Comparison of ENCODE assay signal across 12 cellular contexts in the genomic region with DNA sequence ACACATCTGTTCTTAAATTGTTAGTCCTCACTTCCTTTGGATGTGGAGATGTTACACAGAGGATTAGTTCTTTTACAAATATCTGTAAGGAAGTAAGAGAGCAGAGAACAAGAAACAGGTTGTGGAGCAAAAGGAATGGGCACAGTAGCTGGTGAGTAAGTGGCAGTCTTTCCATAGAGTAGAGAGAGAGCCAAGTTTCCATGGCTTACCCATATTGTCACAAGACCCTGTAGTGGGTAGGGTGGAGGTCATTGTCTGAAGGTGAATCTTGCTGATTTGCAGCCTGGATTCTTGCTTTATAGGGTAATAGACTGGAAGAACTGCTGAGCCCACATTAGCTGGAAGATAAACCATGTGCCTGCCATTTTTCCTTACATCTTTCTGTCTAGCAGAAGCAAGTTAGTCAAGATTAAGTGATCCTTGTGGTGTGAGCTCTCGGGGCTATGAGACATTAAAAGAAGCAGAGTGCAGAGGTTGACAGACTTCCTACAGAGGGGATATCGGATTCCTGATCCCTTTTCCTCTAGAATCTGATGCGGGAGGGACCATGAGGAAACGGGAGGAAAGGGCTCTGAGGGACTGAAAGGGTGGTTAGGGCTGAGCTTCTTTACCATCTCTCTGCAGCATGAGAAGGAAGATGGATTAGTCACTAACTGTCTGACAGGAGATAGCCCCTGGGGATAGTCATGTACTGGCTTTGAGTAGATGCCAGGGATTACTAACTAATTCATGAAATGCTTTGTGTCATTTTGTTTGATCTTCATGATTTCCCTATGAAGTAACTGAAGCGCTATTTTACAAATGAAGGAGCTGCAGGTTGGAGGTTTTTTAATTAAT. TPM values are rescaled to one million over a fixed set of nuclear protein-coding genes. Genes with fewer than 3 reads are reported as not detected.
A peak's percentile ranks its signal among the peaks of the same experiment; 100 is the strongest.
DNase-seq lines count a peak whose midpoint lies in the region; ATAC-seq and TF ChIP-seq lines count a peak whose summit lies in the region.
"Had no signal": no experiment of that assay in that cellular context is flagged by ENCODE, and none has a peak within 500 bp of the region (broad histone marks: within the 10 kb centered on the region; RNA-seq: fewer than 3 reads in every experiment).

No MANE protein-coding gene starts in this region.

- ATAC-seq in HG03342 (IDR thresholded peaks at IDR 0.05; ENCODE audit: unreplicated experiment): no peak
- no peak for ATAC-seq in CD4-positive, alpha-beta T cell (ENCODE audit: poor library complexity)
- ATAC-seq: upper lobe of right lung had no signal

- POLR2A ChIA-PET in AG04449 (lab: Yijun Ruan, JAX): interaction anchor here (0.9 kb wide), 1 partner anchor 86 kb away, joined by 4 read pairs; a partner anchor contains a TSS
- POLR2A ChIA-PET in CD4-positive, alpha-beta T cell (lab: Charles Lee): no interaction called here

- no peaks in the 10 kb centered on the region for H3K27me3 ChIP-seq in CD4-positive, alpha-beta T cell (ENCODE audit: control insufficient read depth, insufficient read depth, low read length)
- H3K27me3 ChIP-seq: upper lobe of right lung had no signal

- H3K36me3 Mint-ChIP-seq in activated T-helper 2 cell treated with anti-CD3 and anti-CD28 coated beads, Interferon-gamma antibody, Interleukin-2, Interleukin-4, amounts not matched to agents 10 μg/mL and 5 μg/mL and 100 μg/mL, durations not matched to agents 14 hours and 24 hours and 36 hours (ENCODE audit: low read depth): peaks cover 57% of the 10 kb centered on the region
- peaks cover 86% of the 10 kb centered on the region for H3K36me3 Mint-ChIP-seq in CD4-positive, alpha-beta T cell (ENCODE audit: low read depth)

- H3K9me3 Mint-ChIP-seq in activated T-helper 2 cell treated with anti-CD3 and anti-CD28 coated beads, Interferon-gamma antibody, Interleukin-2, Interleukin-4, amounts not matched to agents 10 μg/mL and 5 μg/mL and 100 μg/mL, durations not matched to agents 14 hours and 24 hours and 36 hours: no peaks in the 10 kb centered on the region
- H3K9me3 Mint-ChIP-seq in CD4-positive, alpha-beta T cell: no peaks in the 10 kb centered on the region

- H3K27me3 Mint-ChIP-seq in activated T-helper 2 cell treated with anti-CD3 and anti-CD28 coated beads, Interferon-gamma antibody, Interleukin-2, Interleukin-4, amounts not matched to agents 10 μg/mL and 5 μg/mL and 100 μg/mL, durations not matched to agents 14 hours and 24 hours and 36 hours (ENCODE audit: low read depth): no peaks in the 10 kb centered on the region
- no peaks in the 10 kb centered on the region for H3K27me3 Mint-ChIP-seq in CD4-positive, alpha-beta T cell

- no peak overlapping the region for H3K4me3 ChIP-seq in AG04449 (ENCODE audit: low read depth, low read length)
- H3K4me3 ChIP-seq in HFF-Myc (replicated peaks; ENCODE audit: low read depth, low read length): no peak overlapping the region
- H3K4me3 ChIP-seq: skin epidermis, upper lobe of right lung had no signal

- CTCF ChIA-PET in AG04449 (lab: Yijun Ruan, JAX): interaction anchor here (1.0 to 2.6 kb wide), 5 partner anchors 14 to 164 kb away, joined by 3 to 16 read pairs (median 5); no protein-coding TSS in a partner anchor
- CTCF ChIA-PET in CD4-positive, alpha-beta T cell (lab: Charles Lee): interaction anchor here (1.0 to 1.6 kb wide), 2 partner anchors 15 to 164 kb away, joined by 3 read pairs; no protein-coding TSS in a partner anchor

- no peaks in the 10 kb centered on the region for H3K9me3 ChIP-seq in CD4-positive, alpha-beta T cell (ENCODE audit: control insufficient read depth, low read length)
- H3K9me3 ChIP-seq: upper lobe of right lung had no signal

- DNase-seq in AG04449 (ENCODE audit: low read depth, low spot score): peak; percentile 12
- peak; percentile 20 for DNase-seq in HFF-Myc (ENCODE audit: extremely low read depth, low read depth)
- no peak for DNase-seq in activated T-helper 2 cell treated with anti-CD3 and anti-CD28 coated beads, Interferon-gamma antibody, Interleukin-2, Interleukin-4, amounts not matched to agents 10 μg/mL and 5 μg/mL and 100 μg/mL, durations not matched to agents 14 hours and 24 hours and 36 hours (ENCODE audit: low spot score)
- peak; percentile 89 for DNase-seq in islet precursor cell
- DNase-seq in globus pallidus (ENCODE audit: low spot score): no peak
- DNase-seq in CD4-positive, alpha-beta T cell: no peak
- no peak for DNase-seq in NCI-H1048 (lab: John Stamatoyannopoulos, UW)
- DNase-seq: DMS53, upper lobe of right lung had no signal

- no peak overlapping the region for H3K4me3 Mint-ChIP-seq in activated T-helper 2 cell treated with anti-CD3 and anti-CD28 coated beads, Interferon-gamma antibody, Interleukin-2, Interleukin-4, amounts not matched to agents 10 μg/mL and 5 μg/mL and 100 μg/mL, durations not matched to agents 14 hours and 24 hours and 36 hours (ENCODE audit: low read depth)
- no peak overlapping the region for H3K4me3 Mint-ChIP-seq in CD4-positive, alpha-beta T cell

- H3K27ac ChIP-seq in CD4-positive, alpha-beta T cell (ENCODE audit: low read depth, low read length): no peak overlapping the region
- H3K27ac ChIP-seq: upper lobe of right lung had no signal

- H3K4me1 Mint-ChIP-seq in activated T-helper 2 cell treated with anti-CD3 and anti-CD28 coated beads, Interferon-gamma antibody, Interleukin-2, Interleukin-4, amounts not matched to agents 10 μg/mL and 5 μg/mL and 100 μg/mL, durations not matched to agents 14 hours and 24 hours and 36 hours (ENCODE audit: low read depth): peaks cover 13% of the 10 kb centered on the region
- no peaks in the 10 kb centered on the region for H3K4me1 Mint-ChIP-seq in CD4-positive, alpha-beta T cell (ENCODE audit: low read depth)

- TF ChIP-seq CTCF in AG04449 (IDR thresholded peaks at IDR 0.05; ENCODE audit: insufficient read depth, low read length, missing control alignments) (no peak), HFF-Myc (IDR thresholded peaks at IDR 0.05; ENCODE audit: low read depth, low read length, missing control alignments) (no peak)
- no peak for TF ChIP-seq CTCF in CD4-positive, alpha-beta T cell (IDR thresholded peaks at IDR 0.05)

- H3K27ac Mint-ChIP-seq in activated T-helper 2 cell treated with anti-CD3 and anti-CD28 coated beads, Interferon-gamma antibody, Interleukin-2, Interleukin-4, amounts not matched to agents 10 μg/mL and 5 μg/mL and 100 μg/mL, durations not matched to agents 14 hours and 24 hours and 36 hours: peak overlapping the region; percentile 13
- H3K27ac Mint-ChIP-seq in CD4-positive, alpha-beta T cell: no peak overlapping the region

- intact Hi-C loops in activated T-helper 2 cell treated with anti-CD3 and anti-CD28 coated beads, Interferon-gamma antibody, Interleukin-2, Interleukin-4, amounts not matched to agents 10 μg/mL and 5 μg/mL and 100 μg/mL, durations not matched to agents 14 hours and 24 hours and 36 hours (cut with micrococcal nuclease): no loop called here
- intact Hi-C loops in CD4-positive, alpha-beta T cell (cut with DNase I, micrococcal nuclease): no loop called here

RNA-seq across cellular contexts. Expression of a gene that starts 44.0 kb away (rescaled TPM):
- total RNA-seq in activated T-helper 2 cell treated with anti-CD3 and anti-CD28 coated beads, Interferon-gamma antibody, Interleukin-2, Interleukin-4, amounts not matched to agents 10 μg/mL and 5 μg/mL and 100 μg/mL, durations not matched to agents 14 hours and 24 hours and 36 hours: 0.07 and 0.09 TPM in 2 replicates
- total RNA-seq in CD4-positive, alpha-beta T cell: under 1 TPM in 1 of 2 experiments, not detected in 1; 0.11 TPM
- total RNA-seq: NCI-H460, upper lobe of right lung had no signal

Comparison
In these comparisons a context has a peak if more than half of its experiments do, and no peak if none do; other contexts are left out.
1. DNase-seq: peak in AG04449 (single experiment), HFF-Myc (single experiment) and islet precursor cell (single experiment); none in activated T-helper 2 cell treated with anti-CD3 and anti-CD28 coated beads, Interferon-gamma antibody, Interleukin-2, Interleukin-4, amounts not matched to agents 10 μg/mL and 5 μg/mL and 100 μg/mL, durations not matched to agents 14 hours and 24 hours and 36 hours (single experiment), globus pallidus (single experiment), CD4-positive, alpha-beta T cell (0 of 10) and NCI-H1048 (single experiment).